8 cellular contexts compared by ENCODE assay signal in genomic region chr1:204376919-204377799, GRCh38. TPM values are rescaled to one million over a fixed set of nuclear protein-coding genes. Genes with fewer than 3 reads are reported as not detected.
DNase-seq lines count a peak whose midpoint lies in the region; ATAC-seq, FAIRE-seq and TF ChIP-seq lines count a peak whose summit lies in the region.

No MANE protein-coding gene starts in this region.

- TSS peak; percentile 48 for BruUV-seq in Caco-2 (replicated peaks; lab: Mats Ljungman, UMichigan)

- POLR2A ChIA-PET in Caco-2 (lab: Charles Lee): interaction anchor here (0.6 to 0.7 kb wide), 2 partner anchors 23 to 118 kb away, joined by 3 to 5 read pairs; no protein-coding TSS in a partner anchor

- peaks cover 6% of the 10 kb centered on the region for H3K36me3 Mint-ChIP-seq in Caco-2 (ENCODE audit: insufficient read depth, unreplicated experiment)

- peaks cover under 1% of the 10 kb centered on the region for H3K4me1 Mint-ChIP-seq in Caco-2 (ENCODE audit: low read depth, unreplicated experiment)

- peak overlapping the region; percentile 88 for H3K4me3 Mint-ChIP-seq in Caco-2 (ENCODE audit: unreplicated experiment)

- no peak for ATAC-seq in RWPE2 (ENCODE audit: low read depth)
- ATAC-seq in heart left ventricle: peak in 3 of 4 donors; percentile 23 to 57 (median 53)
- peak; percentile 92 to 95 (median 94) for ATAC-seq in pancreas
- ATAC-seq in HG03196 (IDR thresholded peaks at IDR 0.05; ENCODE audit: unreplicated experiment): no peak
- no peak for ATAC-seq in GM21367 (IDR thresholded peaks at IDR 0.05; ENCODE audit: unreplicated experiment)

- no peaks in the 10 kb centered on the region for H3K27me3 Mint-ChIP-seq in Caco-2 (ENCODE audit: insufficient read depth, unreplicated experiment)

- peak overlapping the region; percentile 76 for H3K4me3 ChIP-seq in Caco-2 (ENCODE audit: low read depth, low read length)
- peak overlapping the region; percentile 22 for H3K4me3 ChIP-seq in RWPE2 (ENCODE audit: severe bottlenecking)
- peak overlapping the region; percentile 18 to 65 (median 55) for H3K4me3 ChIP-seq in heart left ventricle
- H3K4me3 ChIP-seq in pancreas: peak overlapping the region; percentile 8 to 54 (median 36)

- H3K36me3 ChIP-seq in Caco-2 (ENCODE audit: control insufficient read depth, insufficient read depth, low read length) (no peaks in the 10 kb centered on the region; the same call in 1 of the 2 replicates), RWPE2 (ENCODE audit: low read depth) (no peaks in the 10 kb centered on the region), heart left ventricle (no peaks in the 10 kb centered on the region), pancreas (no peaks in the 10 kb centered on the region)

- H3K27me3 ChIP-seq in Caco-2 (replicated peaks; ENCODE audit: control insufficient read depth, insufficient read depth, low read length): no peaks in the 10 kb centered on the region
- no peaks in the 10 kb centered on the region for H3K27me3 ChIP-seq in RWPE2 (ENCODE audit: insufficient read depth, poor library complexity, severe bottlenecking)
- peaks cover 3 to 40% (median 17%) of the 10 kb centered on the region in 9 donors for H3K27me3 ChIP-seq in heart left ventricle
- no peaks in the 10 kb centered on the region for H3K27me3 ChIP-seq in pancreas

- TF ChIP-seq CTCF in Caco-2 (IDR thresholded peaks at IDR 0.05; ENCODE audit: insufficient read depth in 1 of 2, low read depth in 1 of 2, low read length in 1 of 2, severe bottlenecking in 1 of 2, unreplicated experiment in 1 of 2) (no peak), RWPE2 (IDR thresholded peaks at IDR 0.05; ENCODE audit: poor library complexity, severe bottlenecking) (no peak), heart left ventricle (IDR thresholded peaks at IDR 0.05) (no peak), pancreas (IDR thresholded peaks at IDR 0.05) (no peak)

- peak overlapping the region; percentile 78 for H3K27ac Mint-ChIP-seq in Caco-2 (ENCODE audit: unreplicated experiment)

- CTCF ChIA-PET in Caco-2 (lab: Charles Lee): interaction anchor here (0.5 to 2.1 kb wide), 5 partner anchors 10 to 215 kb away, joined by 3 to 36 read pairs (median 5); no protein-coding TSS in a partner anchor

- DNase-seq in Caco-2: peak; percentile 47 to 68
- DNase-seq in RWPE2 (ENCODE audit: low spot score): no peak
- no peak for DNase-seq in heart left ventricle
- peak; percentile 75 to 96 (median 92) for DNase-seq in pancreas
- DNase-seq in MV-4-11 (lab: John Stamatoyannopoulos, UW): no peak
- no peak for DNase-seq in stimulated activated CD4-positive, alpha-beta T cell treated with anti-CD3 and anti-CD28 coated beads, Interleukin-1b, Interleukin-23, amount 100 ng/mL, for 48 hours

- no peak for TF ChIP-seq POLR2A in heart left ventricle (IDR thresholded peaks at IDR 0.05)

- WGBS in heart left ventricle, 4 donors: 66 to 79% (median 73%) methylated on average over 22 to 28 of the region's 28 CpGs
- WGBS in pancreas, 2 donors: 17% methylated on average over 25 to 28 of the region's 28 CpGs

- H3K27ac ChIP-seq in RWPE2 (ENCODE audit: poor library complexity, severe bottlenecking) (no peak overlapping the region), heart left ventricle (no peak overlapping the region), pancreas (peak overlapping the region; percentile 18 to 77 (median 56))

- FAIRE-seq in pancreas (lab: Jason Lieb, UNC): peak; percentile 5

- H3K9me3 ChIP-seq in Caco-2 (no peaks in the 10 kb centered on the region), RWPE2 (ENCODE audit: severe bottlenecking) (no peaks in the 10 kb centered on the region), heart left ventricle (no peaks in the 10 kb centered on the region), pancreas (no peaks in the 10 kb centered on the region)

- H3K4me1 ChIP-seq in Caco-2 (peaks cover 16% of the 10 kb centered on the region), RWPE2 (ENCODE audit: insufficient read depth, poor library complexity, severe bottlenecking) (no peaks in the 10 kb centered on the region), heart left ventricle (peaks cover 0 to 18% (median 11%) of the 10 kb centered on the region in 12 donors), pancreas (peaks cover 8 to 15% (median 10%) of the 10 kb centered on the region in 3 donors)

- intact Hi-C loops in Caco-2 (cut with micrococcal nuclease; ENCODE audit: unreplicated experiment): no loop called here
- intact Hi-C loops in heart left ventricle (cut with DNase I): no loop called here
- intact Hi-C loops in pancreas (cut with DNase I): no loop called here

- H3K9me3 Mint-ChIP-seq in Caco-2 (ENCODE audit: unreplicated experiment): no peaks in the 10 kb centered on the region

RNA-seq across cellular contexts. Expression of gene PLEKHA6, which starts 17.4 kb away (rescaled TPM):
- total RNA-seq in Caco-2 (2022) (18.8 and 21.8 TPM in 2 replicates), heart left ventricle (10 to 100 TPM in 7 of 9 donors, 1 to 10 TPM in 2; 9.1 to 33.2 (median 20.1) TPM), pancreas (10 to 100 TPM in 5 of 6 donors, 1 to 10 TPM in 1; 9.5 to 23.8 (median 15.0) TPM)
- polyA plus RNA-seq in heart left ventricle (10 to 100 TPM in 1 of 2 donors, 1 to 10 TPM in 1; 5.2 to 12.8 TPM), pancreas (10 to 100 TPM; 13.2 to 18.5 TPM)

RNA-seq across cellular contexts. Expression of gene PPP1R15B, which starts 34.5 kb away (rescaled TPM):
- total RNA-seq in Caco-2 (2022) (46.3 and 48.4 TPM in 2 replicates), heart left ventricle (10 to 100 TPM; 15.8 to 29.8 (median 25.9) TPM), pancreas (10 to 100 TPM; 16.4 to 47.9 (median 23.4) TPM)
- polyA plus RNA-seq in heart left ventricle (10 to 100 TPM in 1 of 2 donors, 1 to 10 TPM in 1; 8.1 to 27.9 TPM), pancreas (10 to 100 TPM in 1 of 2 donors, 1 to 10 TPM in 1; 7.8 to 11.8 TPM)

Comparison
In these comparisons a context has a peak if more than half of its experiments do, and no peak if none do; other contexts are left out.
1. DNase-seq: peak in Caco-2 (2 of 2) and pancreas (6 of 6); none in RWPE2 (single experiment), heart left ventricle (0 of 5), MV-4-11 (single experiment) and stimulated activated CD4-positive, alpha-beta T cell treated with anti-CD3 and anti-CD28 coated beads, Interleukin-1b, Interleukin-23, amount 100 ng/mL, for 48 hours (single experiment).
2. H3K4me3 ChIP-seq: peak in every context shown above with its lines; median percentile 76 in Caco-2; 55 in heart left ventricle; 36 in pancreas; 22 in RWPE2.
3. ATAC-seq: peak in heart left ventricle (3 of 4) and pancreas (4 of 4); none in RWPE2 (single experiment), HG03196 (single experiment) and GM21367 (single experiment).
4. H3K27ac ChIP-seq: peak in pancreas (4 of 4); none in RWPE2 (single experiment) and heart left ventricle (0 of 12).